Comparison of ENCODE assay signal across 14 cellular contexts in genomic region chr1:218983848-218984247, GRCh38.
DNase-seq lines count a peak whose midpoint lies in the region; ATAC-seq, FAIRE-seq and TF ChIP-seq lines count a peak whose summit lies in the region.
"Had no signal": no experiment of that assay in that cellular context is flagged by ENCODE, and none has a peak within 500 bp of the region (broad histone marks: within the 10 kb centered on the region; RNA-seq: fewer than 3 reads in every experiment).

No MANE protein-coding gene starts in this region.

- no peak overlapping the region for H2BK120ac ChIP-seq in H1 (replicated peaks; ENCODE audit: low read depth, low read length)

- H4K20me1 ChIP-seq in H1 (replicated peaks in 1 of 2; ENCODE audit: control insufficient read depth in 1 of 2, insufficient read depth in 2 of 2, low read length in 2 of 2) = no peaks in the 10 kb centered on the region

- no peak for TF ChIP-seq EP300 in H1 (IDR thresholded peaks at IDR 0.05; ENCODE audit: borderline replicate concordance in 1 of 2, low read depth in 2 of 2, low read length in 2 of 2)

- peak; percentile 52 to 66 for TF ChIP-seq RAD21 in H1 (IDR thresholded peaks at IDR 0.05 in 1 of 2, conservative IDR thresholded peaks at IDR 0.05 in 1 of 2; ENCODE audit: low read depth in 2 of 2, low read length in 2 of 2)

- no peak overlapping the region for H3K4me3 Mint-ChIP-seq in stimulated activated memory B cell treated with anti-CD40 and anti-IgM and Interleukin-4, amounts not matched to agents 10 μg/mL and 1 μg/mL and 100 μg/mL, for 72 hours
- H3K4me3 Mint-ChIP-seq: activated naive CD4-positive, alpha-beta T cell treated with anti-CD3 and anti-CD28 coated beads, Interleukin-2, amount 50 U/mL, for 24 hours had no signal

- POLR2A ChIA-PET in H1 (lab: Charles Lee; ENCODE audit: partially characterized antibody) = no interaction called here

- H3K14ac ChIP-seq in H1 (ENCODE audit: insufficient read length) = no peak overlapping the region

- no peaks in the 10 kb centered on the region for H3K27me3 ChIP-seq in H1 (replicated peaks in 1 of 4; ENCODE audit: control insufficient read depth in 3 of 4, extremely low read depth in 1 of 4, insufficient read depth in 3 of 4, low read length in 3 of 4)

- no peaks in the 10 kb centered on the region for H3K79me1 ChIP-seq in H1 (ENCODE audit: low read depth, low read length)

- no peak overlapping the region for H3K4ac ChIP-seq in H1 (replicated peaks; ENCODE audit: insufficient read length, low read depth, low read length)

- H3K27ac ChIP-seq in H1 (ENCODE audit: low read depth, low read length) = no peak overlapping the region
- H3K27ac ChIP-seq: parathyroid adenoma had no signal

- no peaks in the 10 kb centered on the region for H3K4me1 Mint-ChIP-seq in stimulated activated memory B cell treated with anti-CD40 and anti-IgM and Interleukin-4, amounts not matched to agents 10 μg/mL and 1 μg/mL and 100 μg/mL, for 72 hours
- H3K4me1 Mint-ChIP-seq: activated naive CD4-positive, alpha-beta T cell treated with anti-CD3 and anti-CD28 coated beads, Interleukin-2, amount 50 U/mL, for 24 hours had no signal

- H3K4me3 ChIP-seq in LNCaP clone FGC (ENCODE audit: low read depth, low read length) (no peak overlapping the region), H1 (ENCODE audit: extremely low read depth in 1 of 4, insufficient read depth in 2 of 4, low read depth in 3 of 4, low read length in 4 of 4) (no peak overlapping the region)

- H3K9me3 Mint-ChIP-seq in stimulated activated memory B cell treated with anti-CD40 and anti-IgM and Interleukin-4, amounts not matched to agents 10 μg/mL and 1 μg/mL and 100 μg/mL, for 72 hours = no peaks in the 10 kb centered on the region

- no peaks in the 10 kb centered on the region for H3K79me2 ChIP-seq in H1 (ENCODE audit: control insufficient read depth in 1 of 2, insufficient read depth in 2 of 2, low read length in 2 of 2)
- H3K79me2 ChIP-seq: parathyroid adenoma had no signal

- no peak overlapping the region for H3K9ac ChIP-seq in H1 (replicated peaks in 1 of 4; ENCODE audit: extremely low read depth in 1 of 4, low read depth in 3 of 4, low read length in 3 of 4)
- H3K9ac ChIP-seq: parathyroid adenoma had no signal

- H3K27me3 Mint-ChIP-seq in stimulated activated memory B cell treated with anti-CD40 and anti-IgM and Interleukin-4, amounts not matched to agents 10 μg/mL and 1 μg/mL and 100 μg/mL, for 72 hours = no peaks in the 10 kb centered on the region
- H3K27me3 Mint-ChIP-seq: activated naive CD4-positive, alpha-beta T cell treated with anti-CD3 and anti-CD28 coated beads, Interleukin-2, amount 50 U/mL, for 24 hours had no signal

- TF ChIP-seq CTCF in LNCaP clone FGC (IDR thresholded peaks at IDR 0.05; ENCODE audit: control insufficient read depth, extremely low read depth, insufficient read depth) = 0 out of 2 replicates have a peak, but pooled peaks have one; percentile 7
- peak; percentile 26 to 64 (median 58); a peak in 3 of 4 replicates for TF ChIP-seq CTCF in H1 (IDR thresholded peaks at IDR 0.05; ENCODE audit: control extremely low read depth in 1 of 3, insufficient read depth in 1 of 3, low read depth in 1 of 3, low read length in 3 of 3)

- no peak overlapping the region for H2AFZ ChIP-seq in H1 (ENCODE audit: low read length)
- H2AFZ ChIP-seq: parathyroid adenoma had no signal

- H4K5ac ChIP-seq in H1 (ENCODE audit: insufficient read length, low read depth, low read length) = no peak overlapping the region

- no peaks in the 10 kb centered on the region for H3K4me1 ChIP-seq in H1 (replicated peaks in 1 of 4; ENCODE audit: control insufficient read depth in 3 of 4, insufficient read depth in 4 of 4, low read length in 3 of 4)
- H3K4me1 ChIP-seq: parathyroid adenoma had no signal

- CTCF ChIA-PET in H1 (lab: Charles Lee; ENCODE audit: partially characterized antibody) = interaction anchor here (0.6 to 1.3 kb wide), 9 partner anchors 9 to 620 kb away, joined by 3 to 4 read pairs (median 3); no protein-coding TSS in a partner anchor

- no peaks in the 10 kb centered on the region for H3K9me3 ChIP-seq in H1 (ENCODE audit: insufficient read depth in 2 of 2, low read depth in 1 of 2, low read length in 1 of 2)

- H3K56ac ChIP-seq in H1 (replicated peaks; ENCODE audit: insufficient read length, low read depth, low read length) = no peak overlapping the region

- TF ChIP-seq POLR2A in H1 (IDR thresholded peaks at IDR 0.05; ENCODE audit: control extremely low read depth in 1 of 2, low read depth in 2 of 2, low read length in 2 of 2) = no peak

- H3K4me2 ChIP-seq in H1 (ENCODE audit: insufficient read depth in 1 of 2, low read depth in 2 of 2, low read length in 2 of 2) = no peak overlapping the region

- no peak overlapping the region for H4K8ac ChIP-seq in H1 (ENCODE audit: extremely low read depth, insufficient read depth, low read length)

- no peak overlapping the region for H3K18ac ChIP-seq in H1 (ENCODE audit: extremely low read depth, low read length)

- peak; percentile 12 for ATAC-seq in stimulated activated memory B cell treated with anti-CD40 and anti-IgM and Interleukin-4, amounts not matched to agents 10 μg/mL and 1 μg/mL and 100 μg/mL, for 72 hours
- no peak for ATAC-seq in GM18519 (IDR thresholded peaks at IDR 0.05; ENCODE audit: low FRiP score, unreplicated experiment)
- no peak for ATAC-seq in GM18909 (IDR thresholded peaks at IDR 0.05; ENCODE audit: poor library complexity, unreplicated experiment)

- DNase-seq in SHP77 (lab: John Stamatoyannopoulos, UW) (peak; percentile 7 to 12), SHP77 treated with DMSO at 0.1 percent for 48 hours (lab: John Stamatoyannopoulos, UW) (no peak), LNCaP clone FGC (ENCODE audit: low read depth) (no peak), H1 (ENCODE audit: low read depth in 1 of 2, low spot score in 2 of 2) (no peak)
- no peak for DNase-seq in stimulated activated CD4-positive, alpha-beta T cell treated with anti-CD3 and anti-CD28 coated beads, Interleukin-2, amount 100 ng/mL, for 24 hours
- DNase-seq: activated CD4-positive, CD25-positive, alpha-beta regulatory T cell treated with anti-CD3 and anti-CD28 coated beads, Interleukin-2, amount 50 U/mL, for 72 hours; AML-193 had no signal

- no peaks in the 10 kb centered on the region for H3K36me3 Mint-ChIP-seq in stimulated activated memory B cell treated with anti-CD40 and anti-IgM and Interleukin-4, amounts not matched to agents 10 μg/mL and 1 μg/mL and 100 μg/mL, for 72 hours
- H3K36me3 Mint-ChIP-seq: activated naive CD4-positive, alpha-beta T cell treated with anti-CD3 and anti-CD28 coated beads, Interleukin-2, amount 50 U/mL, for 24 hours had no signal

- no peak overlapping the region for H2BK20ac ChIP-seq in H1 (ENCODE audit: low read length)

- no peaks in the 10 kb centered on the region for H3K36me3 ChIP-seq in H1 (ENCODE audit: control insufficient read depth in 2 of 4, insufficient read depth in 4 of 4, low read length in 3 of 4)

- no peaks in the 10 kb centered on the region for H3K23me2 ChIP-seq in H1 (ENCODE audit: low read depth, low read length)

- no peak overlapping the region for H3K23ac ChIP-seq in H1 (ENCODE audit: insufficient read length)

- no peak overlapping the region; the same call in 1 of the 2 replicates for H2BK5ac ChIP-seq in H1 (ENCODE audit: low read depth, low read length)

- 92% methylated on average over 4 of the region's 4 CpGs; no CpG with 5 or more reads in 1 of the 2 experiments for WGBS in H1 (ENCODE audit: extremely low coverage in 1 of 2, insufficient coverage in 1 of 2, insufficient read length in 1 of 2, insufficient replicate concordance in 2 of 2, low coverage in 1 of 2, low lambda C conversion rate in 2 of 2, missing lambda C conversion rate in 1 of 2), 2 experiments

- no peak overlapping the region for H2AK5ac ChIP-seq in H1 (ENCODE audit: low read depth, low read length)

- H3K27ac Mint-ChIP-seq in stimulated activated memory B cell treated with anti-CD40 and anti-IgM and Interleukin-4, amounts not matched to agents 10 μg/mL and 1 μg/mL and 100 μg/mL, for 72 hours = no peak overlapping the region
- H3K27ac Mint-ChIP-seq: activated naive CD4-positive, alpha-beta T cell treated with anti-CD3 and anti-CD28 coated beads, Interleukin-2, amount 50 U/mL, for 24 hours had no signal

- H2BK12ac ChIP-seq in H1 (ENCODE audit: low read depth, low read length) = no peak overlapping the region

- no peak overlapping the region for H4K91ac ChIP-seq in H1 (replicated peaks; ENCODE audit: insufficient read length, low read length)

- H2BK15ac ChIP-seq in H1 (ENCODE audit: low read length) = no peak overlapping the region

- FAIRE-seq in H1 (lab: Jason Lieb, UNC) = no peak
- FAIRE-seq: islet of Langerhans, urothelium cell line had no signal

TF ChIP-seq in H1, 55 proteins besides CTCF, POLR2A, EP300 and RAD21:
- TF ChIP-seq SRF (IDR thresholded peaks at IDR 0.05; ENCODE audit: low read depth, low read length) (no peak), JUN (IDR thresholded peaks at IDR 0.05; ENCODE audit: low read depth, low read length) (no peak), JUND (IDR thresholded peaks at IDR 0.05; ENCODE audit: low read length) (no peak)

Comparison
In these comparisons a context has a peak if more than half of its experiments do, and no peak if none do; other contexts are left out.
1. DNase-seq: peak in SHP77 (2 of 2); none in SHP77 treated with DMSO at 0.1 percent for 48 hours (single experiment), LNCaP clone FGC (single experiment), H1 (0 of 2) and stimulated activated CD4-positive, alpha-beta T cell treated with anti-CD3 and anti-CD28 coated beads, Interleukin-2, amount 100 ng/mL, for 24 hours (0 of 2).